14 cellular contexts compared by ENCODE assay signal in the genomic region with DNA sequence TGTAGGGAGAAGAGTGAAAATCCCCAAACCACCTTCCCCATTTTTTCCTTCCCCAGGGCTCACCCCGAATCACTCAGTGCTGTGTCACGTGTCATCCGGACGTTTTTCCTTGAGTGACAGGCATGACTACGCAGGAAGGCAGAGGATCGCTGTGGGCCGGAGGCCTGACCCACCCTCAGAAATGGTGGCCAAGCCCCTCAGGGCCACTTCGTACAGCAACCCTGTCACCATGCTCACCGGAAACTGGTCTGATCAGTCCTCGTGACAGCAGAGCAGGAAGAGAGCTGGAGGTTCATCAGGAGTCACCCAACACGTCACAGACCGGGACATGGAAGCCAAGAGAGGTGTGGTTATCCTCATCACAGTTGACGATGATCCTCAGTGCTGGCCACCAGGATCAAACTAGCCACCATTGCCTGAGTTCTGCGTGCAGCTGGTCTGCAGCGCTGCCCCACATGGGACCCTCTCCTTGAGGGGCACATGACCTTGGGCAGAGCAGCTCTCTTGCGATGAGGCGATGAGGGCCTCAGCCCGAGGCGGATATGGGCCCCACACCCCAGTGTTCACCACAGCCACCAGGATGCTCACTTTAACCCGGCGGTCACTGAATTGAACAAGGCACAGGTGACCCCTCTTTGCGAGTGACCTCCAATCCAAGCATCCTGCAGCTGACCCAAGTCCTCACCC.
DNase-seq lines count a peak whose midpoint lies in the region; ATAC-seq lines count a peak whose summit lies in the region.
"Had no signal": no experiment of that assay in that cellular context is flagged by ENCODE, and none has a peak within 500 bp of the region (broad histone marks: within the 10 kb centered on the region; RNA-seq: fewer than 3 reads in every experiment).

No MANE protein-coding gene starts in this region.

- no peaks in the 10 kb centered on the region for H3K27me3 Mint-ChIP-seq in stimulated activated naive CD8-positive, alpha-beta T cell treated with anti-CD3 and anti-CD28 coated beads, Interleukin-15, Interleukin-2, amounts not matched to agents 100 ng/mL and 50 ng/mL, for 24 hours
- peaks cover 10% of the 10 kb centered on the region for H3K27me3 Mint-ChIP-seq in stimulated activated naive CD8-positive, alpha-beta T cell treated with anti-CD3 and anti-CD28 coated beads, Interleukin-15, amount 100 ng/mL, for 72 hours
- no peaks in the 10 kb centered on the region for H3K27me3 Mint-ChIP-seq in activated T-cell treated with anti-CD3 and anti-CD28 coated beads, Interleukin-2, amount 50 U/mL, for 72 hours (ENCODE audit: low read depth)

- H3K9me3 Mint-ChIP-seq in stimulated activated naive CD8-positive, alpha-beta T cell treated with anti-CD3 and anti-CD28 coated beads, Interleukin-15, Interleukin-2, amounts not matched to agents 100 ng/mL and 50 ng/mL, for 24 hours, result peaks cover 12% of the 10 kb centered on the region
- peaks cover 18 to 23% of the 10 kb centered on the region in 2 donors for H3K9me3 Mint-ChIP-seq in stimulated activated naive CD8-positive, alpha-beta T cell treated with anti-CD3 and anti-CD28 coated beads, Interleukin-15, amount 100 ng/mL, for 72 hours
- peaks cover 3 to 7% of the 10 kb centered on the region in 2 donors for H3K9me3 Mint-ChIP-seq in activated T-cell treated with anti-CD3 and anti-CD28 coated beads, Interleukin-2, amount 50 U/mL, for 72 hours

- H3K27ac Mint-ChIP-seq in stimulated activated naive CD8-positive, alpha-beta T cell treated with anti-CD3 and anti-CD28 coated beads, Interleukin-15, Interleukin-2, amounts not matched to agents 100 ng/mL and 50 ng/mL, for 24 hours, result peak overlapping the region; percentile 85
- H3K27ac Mint-ChIP-seq in stimulated activated naive CD8-positive, alpha-beta T cell treated with anti-CD3 and anti-CD28 coated beads, Interleukin-15, amount 100 ng/mL, for 72 hours, result peak overlapping the region in 1 of 2 donors; percentile 94
- peak overlapping the region; percentile 77 for H3K27ac Mint-ChIP-seq in activated T-cell treated with anti-CD3 and anti-CD28 coated beads, Interleukin-2, amount 50 U/mL, for 72 hours

- DNase-seq in stimulated activated naive CD8-positive, alpha-beta T cell treated with anti-CD3 and anti-CD28 coated beads, Interleukin-15, amount 100 ng/mL, for 72 hours, result no peak
- DNase-seq in activated T-cell treated with anti-CD3 and anti-CD28 coated beads, Interleukin-2, amount 50 U/mL, for 72 hours, result no peak
- DNase-seq in islet precursor cell, result peak; percentile 37
- no peak for DNase-seq in COLO668 (lab: John Stamatoyannopoulos, UW; ENCODE audit: unreplicated experiment)
- DNase-seq in SK-N-DZ (ENCODE audit: low spot score), result no peak
- DNase-seq: anterior cingulate cortex; effector CD8-positive, alpha-beta T cell; NCI-H1417 treated with DMSO at 0.1 percent for 48 hours; NCI-H748 treated with DMSO at 0.1 percent for 48 hours; PC-3; sigmoid colon had no signal

- no peak for ATAC-seq in stimulated activated naive CD8-positive, alpha-beta T cell treated with anti-CD3 and anti-CD28 coated beads, Interleukin-15, amount 100 ng/mL, for 72 hours
- peak in 1 of 2 donors; percentile 27 for ATAC-seq in activated T-cell treated with anti-CD3 and anti-CD28 coated beads, Interleukin-2, amount 50 U/mL, for 72 hours (replicated peaks in 1 of 2)
- no peak for ATAC-seq in HG02852 (IDR thresholded peaks at IDR 0.05; ENCODE audit: unreplicated experiment)
- ATAC-seq in GM21526 (IDR thresholded peaks at IDR 0.05; ENCODE audit: low FRiP score, unreplicated experiment), result no peak
- ATAC-seq: PC-3 had no signal

- peak overlapping the region; percentile 42 for H3K4me3 Mint-ChIP-seq in stimulated activated naive CD8-positive, alpha-beta T cell treated with anti-CD3 and anti-CD28 coated beads, Interleukin-15, Interleukin-2, amounts not matched to agents 100 ng/mL and 50 ng/mL, for 24 hours
- H3K4me3 Mint-ChIP-seq in stimulated activated naive CD8-positive, alpha-beta T cell treated with anti-CD3 and anti-CD28 coated beads, Interleukin-15, amount 100 ng/mL, for 72 hours, result peak overlapping the region in 1 of 2 donors; percentile 20
- peak overlapping the region; percentile 32 to 64 for H3K4me3 Mint-ChIP-seq in activated T-cell treated with anti-CD3 and anti-CD28 coated beads, Interleukin-2, amount 50 U/mL, for 72 hours

- H3K4me1 Mint-ChIP-seq in stimulated activated naive CD8-positive, alpha-beta T cell treated with anti-CD3 and anti-CD28 coated beads, Interleukin-15, Interleukin-2, amounts not matched to agents 100 ng/mL and 50 ng/mL, for 24 hours (ENCODE audit: low read depth), result peaks cover 37% of the 10 kb centered on the region
- peaks cover 27% of the 10 kb centered on the region for H3K4me1 Mint-ChIP-seq in stimulated activated naive CD8-positive, alpha-beta T cell treated with anti-CD3 and anti-CD28 coated beads, Interleukin-15, amount 100 ng/mL, for 72 hours
- peaks cover 56% of the 10 kb centered on the region for H3K4me1 Mint-ChIP-seq in activated T-cell treated with anti-CD3 and anti-CD28 coated beads, Interleukin-2, amount 50 U/mL, for 72 hours (ENCODE audit: low read depth)

- peaks cover 10% of the 10 kb centered on the region for H3K36me3 Mint-ChIP-seq in stimulated activated naive CD8-positive, alpha-beta T cell treated with anti-CD3 and anti-CD28 coated beads, Interleukin-15, Interleukin-2, amounts not matched to agents 100 ng/mL and 50 ng/mL, for 24 hours (ENCODE audit: low read depth)
- H3K36me3 Mint-ChIP-seq in activated T-cell treated with anti-CD3 and anti-CD28 coated beads, Interleukin-2, amount 50 U/mL, for 72 hours (ENCODE audit: insufficient read depth in 2 of 2), result peaks cover 9 to 23% of the 10 kb centered on the region in 2 donors
